Comparison of ENCODE assay signal across 13 cellular contexts in genomic region chr1:214319930-214320329, GRCh38. TPM values are rescaled to one million over a fixed set of nuclear protein-coding genes. Genes with fewer than 3 reads are reported as not detected.
DNase-seq lines count a peak whose midpoint lies in the region; ATAC-seq and TF ChIP-seq lines count a peak whose summit lies in the region.
"Had no signal": no experiment of that assay in that cellular context is flagged by ENCODE, and none has a peak within 500 bp of the region (broad histone marks: within the 10 kb centered on the region; RNA-seq: fewer than 3 reads in every experiment).

No MANE protein-coding gene starts in this region.

- peaks cover 4% of the 10 kb centered on the region for H3K4me1 Mint-ChIP-seq in activated CD8-positive, alpha-beta memory T cell treated with anti-CD3 and anti-CD28 coated beads, Interleukin-2, amount 10 ng/mL, durations not matched to agents 7 days and 5 days
- H3K4me1 Mint-ChIP-seq: activated naive CD4-positive, alpha-beta T cell treated with anti-CD3 and anti-CD28 coated beads, Interleukin-2, amount 10 ng/mL, durations not matched to agents 7 days and 5 days; CD8-positive, alpha-beta memory T cell had no signal

- CTCF ChIA-PET in activated CD8-positive, alpha-beta memory T cell treated with anti-CD3 and anti-CD28 coated beads, Interleukin-2, amount 10 ng/mL, durations not matched to agents 7 days and 5 days (lab: Charles Lee), result interaction anchor here (1.4 to 11.8 kb wide), 3 partner anchors 11 to 60 kb away, joined by 3 to 99 read pairs (median 64); no protein-coding TSS in a partner anchor

- no peaks in the 10 kb centered on the region for H3K9me3 Mint-ChIP-seq in activated CD8-positive, alpha-beta memory T cell treated with anti-CD3 and anti-CD28 coated beads, Interleukin-2, amount 10 ng/mL, durations not matched to agents 7 days and 5 days (ENCODE audit: low read depth)
- H3K9me3 Mint-ChIP-seq: activated naive CD4-positive, alpha-beta T cell treated with anti-CD3 and anti-CD28 coated beads, Interleukin-2, amount 10 ng/mL, durations not matched to agents 7 days and 5 days; CD8-positive, alpha-beta memory T cell had no signal

- H3K4me2 ChIP-seq in DND-41 (ENCODE audit: insufficient read depth, low read length) (no peak overlapping the region), OCI-LY3 (ENCODE audit: low read length) (no peak overlapping the region)

- TF ChIP-seq CTCF in BE2C (IDR thresholded peaks at IDR 0.05; ENCODE audit: low read depth, low read length) (peak; percentile 38), DND-41 (IDR thresholded peaks at IDR 0.05; ENCODE audit: borderline replicate concordance, extremely low read depth, low read length, poor library complexity, severe bottlenecking) (peak; percentile 41), OCI-LY3 (IDR thresholded peaks at IDR 0.05; ENCODE audit: low read depth, low read length) (peak; percentile 24), fibroblast of the aortic adventitia (IDR thresholded peaks at IDR 0.05; ENCODE audit: insufficient read depth, low read length) (peak; percentile 29)

- no peaks in the 10 kb centered on the region for H3K79me2 ChIP-seq in DND-41 (ENCODE audit: insufficient read depth, low read length)
- H3K79me2 ChIP-seq in OCI-LY3 (ENCODE audit: low read length), result no peaks in the 10 kb centered on the region

- 0 out of 2 replicates have a peak, but pooled peaks cover 4% of the 10 kb centered on the region for H4K20me1 ChIP-seq in DND-41 (ENCODE audit: insufficient read depth, low read length)
- H4K20me1 ChIP-seq in OCI-LY3 (ENCODE audit: insufficient read depth, low read length), result peaks cover 8% of the 10 kb centered on the region; the same call in 1 of the 2 replicates

- no peaks in the 10 kb centered on the region for H3K27me3 Mint-ChIP-seq in activated CD8-positive, alpha-beta memory T cell treated with anti-CD3 and anti-CD28 coated beads, Interleukin-2, amount 10 ng/mL, durations not matched to agents 7 days and 5 days
- H3K27me3 Mint-ChIP-seq: activated naive CD4-positive, alpha-beta T cell treated with anti-CD3 and anti-CD28 coated beads, Interleukin-2, amount 10 ng/mL, durations not matched to agents 7 days and 5 days; CD8-positive, alpha-beta memory T cell had no signal

- H3K9me3 ChIP-seq in BE2C, result no peaks in the 10 kb centered on the region
- no peaks in the 10 kb centered on the region for H3K9me3 ChIP-seq in DND-41 (ENCODE audit: insufficient read depth, low read length, severe bottlenecking)
- no peaks in the 10 kb centered on the region for H3K9me3 ChIP-seq in OCI-LY3 (ENCODE audit: insufficient read depth, low read length)
- H3K9me3 ChIP-seq: psoas muscle had no signal

- H3K4me3 Mint-ChIP-seq in activated CD8-positive, alpha-beta memory T cell treated with anti-CD3 and anti-CD28 coated beads, Interleukin-2, amount 10 ng/mL, durations not matched to agents 7 days and 5 days, result no peak overlapping the region
- H3K4me3 Mint-ChIP-seq: activated naive CD4-positive, alpha-beta T cell treated with anti-CD3 and anti-CD28 coated beads, Interleukin-2, amount 10 ng/mL, durations not matched to agents 7 days and 5 days; CD8-positive, alpha-beta memory T cell had no signal

- H3K4me3 ChIP-seq in BE2C (ENCODE audit: low read depth, low read length), result no peak overlapping the region
- H3K4me3 ChIP-seq in DND-41 (ENCODE audit: low read depth in 1 of 2, low read length in 2 of 2), result no peak overlapping the region
- H3K4me3 ChIP-seq in OCI-LY3 (ENCODE audit: low read length), result no peak overlapping the region
- no peak overlapping the region for H3K4me3 ChIP-seq in fibroblast of the aortic adventitia (ENCODE audit: low read depth, low read length)
- H3K4me3 ChIP-seq: psoas muscle had no signal

- H2AFZ ChIP-seq in DND-41 (ENCODE audit: low read depth, low read length) (no peak overlapping the region), OCI-LY3 (ENCODE audit: low read depth, low read length) (no peak overlapping the region)

- H3K36me3 ChIP-seq in BE2C (peaks cover 11% of the 10 kb centered on the region), DND-41 (ENCODE audit: insufficient read depth, low read length) (peaks cover 74% of the 10 kb centered on the region), OCI-LY3 (replicated peaks; ENCODE audit: low read depth, low read length) (peaks cover 48% of the 10 kb centered on the region)

- H3K27ac ChIP-seq in DND-41 (ENCODE audit: low read length) (no peak overlapping the region), OCI-LY3 (ENCODE audit: low read length) (no peak overlapping the region)
- H3K27ac ChIP-seq: psoas muscle had no signal

- H3K9ac ChIP-seq in DND-41 (ENCODE audit: low read depth, low read length), result no peak overlapping the region
- no peak overlapping the region for H3K9ac ChIP-seq in OCI-LY3 (ENCODE audit: low read length)

- DNase-seq in BE2C (no peak), DND-41 (no peak), fibroblast of the aortic adventitia (ENCODE audit: low read depth) (no peak), cerebellar cortex (ENCODE audit: low spot score) (no peak), inferior parietal cortex (ENCODE audit: extremely low spot score) (no peak)
- DNase-seq in activated CD8-positive, alpha-beta memory T cell treated with anti-CD3 and anti-CD28 coated beads, Interleukin-2, amount 10 ng/mL, durations not matched to agents 7 days and 5 days, result no peak
- DNase-seq: activated CD8-positive, alpha-beta memory T cell treated with anti-CD3 and anti-CD28 coated beads, Interleukin-2, amount 50 U/mL, for 48 hours; activated naive CD4-positive, alpha-beta T cell treated with anti-CD3 and anti-CD28 coated beads, Interleukin-2, amount 10 ng/mL, durations not matched to agents 7 days and 5 days; CD8-positive, alpha-beta memory T cell; NCI-H2171 treated with DMSO at 0.1 percent for 48 hours; psoas muscle had no signal

- H3K4me1 ChIP-seq in BE2C (no peaks in the 10 kb centered on the region), DND-41 (ENCODE audit: insufficient read depth, low read length) (no peaks in the 10 kb centered on the region), OCI-LY3 (ENCODE audit: low read length) (peaks cover 45% of the 10 kb centered on the region)

- H3K27ac Mint-ChIP-seq in activated CD8-positive, alpha-beta memory T cell treated with anti-CD3 and anti-CD28 coated beads, Interleukin-2, amount 10 ng/mL, durations not matched to agents 7 days and 5 days, result no peak overlapping the region
- H3K27ac Mint-ChIP-seq: activated naive CD4-positive, alpha-beta T cell treated with anti-CD3 and anti-CD28 coated beads, Interleukin-2, amount 10 ng/mL, durations not matched to agents 7 days and 5 days had no signal

- H3K27me3 ChIP-seq in BE2C (no peaks in the 10 kb centered on the region), DND-41 (ENCODE audit: insufficient read depth, low read length, poor library complexity) (no peaks in the 10 kb centered on the region), OCI-LY3 (ENCODE audit: low read depth, low read length) (no peaks in the 10 kb centered on the region)

- peaks cover 2% of the 10 kb centered on the region for H3K36me3 Mint-ChIP-seq in activated CD8-positive, alpha-beta memory T cell treated with anti-CD3 and anti-CD28 coated beads, Interleukin-2, amount 10 ng/mL, durations not matched to agents 7 days and 5 days

- ATAC-seq in DND-41 (ENCODE audit: insufficient read depth, low read depth), result no peak
- no peak for ATAC-seq in activated CD8-positive, alpha-beta memory T cell treated with anti-CD3 and anti-CD28 coated beads, Interleukin-2, amount 10 ng/mL, durations not matched to agents 7 days and 5 days
- ATAC-seq in GM21737 (IDR thresholded peaks at IDR 0.05; ENCODE audit: unreplicated experiment), result no peak
- ATAC-seq: psoas muscle had no signal

RNA-seq across cellular contexts. Expression of gene SMYD2, which starts 39.0 kb away (rescaled TPM):
- 16.5 TPM for polyA plus RNA-seq in BE2C (2012; ENCODE audit: insufficient read depth, insufficient read length, low read depth)
- total RNA-seq in fibroblast of the aortic adventitia (ENCODE audit: low replicate concordance), result 22.5 and 26.9 TPM in 2 replicates
- 10 to 100 TPM; 23.1 to 26.5 TPM for total RNA-seq in activated CD8-positive, alpha-beta memory T cell treated with anti-CD3 and anti-CD28 coated beads, Interleukin-2, amount 10 ng/mL, durations not matched to agents 7 days and 5 days
